ENCODE assay signal across 9 cellular contexts in the genomic region with DNA sequence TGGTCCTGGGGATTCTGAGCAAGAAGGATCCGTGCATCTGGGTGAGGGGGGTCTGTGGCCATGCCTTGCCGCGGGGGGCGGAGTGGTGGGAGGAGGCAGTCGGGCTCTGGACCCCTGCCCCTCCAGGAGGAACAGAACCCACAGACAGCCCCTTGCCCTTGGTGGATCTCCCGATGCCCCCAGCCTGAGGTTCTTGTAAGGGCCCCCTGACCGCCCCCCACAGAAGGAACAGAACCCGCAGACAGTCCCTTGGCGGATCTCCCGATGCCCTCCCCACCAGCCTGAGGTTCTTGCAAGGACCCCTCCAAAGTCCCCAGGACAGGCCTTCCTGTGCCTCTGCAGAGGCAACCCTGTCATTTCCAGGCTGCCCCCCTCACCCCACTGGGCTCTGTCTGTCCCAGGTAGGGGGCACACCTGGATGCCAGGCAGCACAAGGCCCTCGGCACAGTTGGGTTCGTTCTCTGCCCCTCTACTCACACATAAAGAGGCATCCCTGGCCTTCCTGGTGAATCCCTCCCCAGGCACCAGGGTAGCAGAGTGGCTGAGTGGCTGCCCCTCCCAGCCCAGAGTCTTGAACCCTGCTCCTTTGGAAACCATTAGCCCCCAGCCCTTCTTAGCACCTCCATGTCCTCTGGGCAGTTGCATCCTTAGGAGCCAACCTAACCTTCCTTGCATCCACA. TPM values are rescaled to one million over a fixed set of nuclear protein-coding genes. Genes with fewer than 3 reads are reported as not detected.
A peak's percentile ranks its signal among the peaks of the same experiment; 100 is the strongest.
DNase-seq lines count a peak whose midpoint lies in the region; ATAC-seq and TF ChIP-seq lines count a peak whose summit lies in the region.
"Had no signal": no experiment of that assay in that cellular context is flagged by ENCODE, and none has a peak within 500 bp of the region (broad histone marks: within the 10 kb centered on the region; RNA-seq: fewer than 3 reads in every experiment).

No MANE protein-coding gene starts in this region.

- no peak for ATAC-seq in HG03342 (IDR thresholded peaks at IDR 0.05; ENCODE audit: unreplicated experiment)
- ATAC-seq in GM18505 (IDR thresholded peaks at IDR 0.05; ENCODE audit: unreplicated experiment) = no peak

- H3K4me3 ChIP-seq in fibroblast of the aortic adventitia (ENCODE audit: low read depth, low read length) = peak overlapping the region; percentile 75

- H3K27me3 Mint-ChIP-seq in CD14-positive monocyte (ENCODE audit: low read depth in 3 of 3) (peaks cover 34 to 55% (median 44%) of the 10 kb centered on the region in 3 donors), osteocyte (ENCODE audit: unreplicated experiment) (no peaks in the 10 kb centered on the region)

- H3K27ac ChIP-seq in RWPE1 = peak overlapping the region; percentile 100

- H3K4me1 Mint-ChIP-seq in CD14-positive monocyte (peaks cover 7% of the 10 kb centered on the region), osteocyte (ENCODE audit: unreplicated experiment) (peaks cover 30% of the 10 kb centered on the region)

- H3K9me3 Mint-ChIP-seq in CD14-positive monocyte (peaks cover 0 to 10% (median 4%) of the 10 kb centered on the region in 7 donors), osteocyte (ENCODE audit: unreplicated experiment) (no peaks in the 10 kb centered on the region)
- H3K9me3 Mint-ChIP-seq: activated B cell treated with CpG ODN at 0.5 μM for 24 hours had no signal

- CTCF ChIA-PET in RWPE1 (lab: Yijun Ruan, JAX) = interaction anchor here (0.6 to 2.0 kb wide), 4 partner anchors 94 to 287 kb away, joined by 3 to 15 read pairs (median 4); no protein-coding TSS in a partner anchor

- TF ChIP-seq POLR2A in GM18505 (IDR thresholded peaks at IDR 0.05; ENCODE audit: borderline replicate concordance, extremely low read depth, insufficient read depth, insufficient read length) = no peak

- no peak overlapping the region for H3K27ac Mint-ChIP-seq in CD14-positive monocyte
- peak overlapping the region; percentile 53 for H3K27ac Mint-ChIP-seq in osteocyte (ENCODE audit: unreplicated experiment)
- H3K27ac Mint-ChIP-seq: activated B cell treated with CpG ODN at 0.5 μM for 24 hours had no signal

- H3K4me3 Mint-ChIP-seq in CD14-positive monocyte = peak overlapping the region in 1 of 2 donors; percentile 79
- H3K4me3 Mint-ChIP-seq in osteocyte (ENCODE audit: unreplicated experiment) = peak overlapping the region; percentile 74

- peaks cover 0 to 2% of the 10 kb centered on the region in 2 donors for H3K36me3 Mint-ChIP-seq in CD14-positive monocyte
- no peaks in the 10 kb centered on the region for H3K36me3 Mint-ChIP-seq in osteocyte (ENCODE audit: unreplicated experiment)

- POLR2A ChIA-PET in RWPE1 (lab: Yijun Ruan, JAX; ENCODE audit: low non-redundant PET) = interaction anchor here (0.9 kb wide), 1 partner anchor 186 kb away, joined by 3 read pairs; no protein-coding TSS in a partner anchor

- TF ChIP-seq CTCF in CD14-positive monocyte (IDR thresholded peaks at IDR 0.05) (no peak), RWPE1 (conservative IDR thresholded peaks at IDR 0.05; ENCODE audit: low read depth) (no peak), fibroblast of the aortic adventitia (IDR thresholded peaks at IDR 0.05; ENCODE audit: insufficient read depth, low read length) (no peak), osteocyte (IDR thresholded peaks at IDR 0.05) (no peak)

- DNase-seq in CD14-positive monocyte (ENCODE audit: low spot score) (peak; percentile 46), RWPE1 (ENCODE audit: low spot score) (no peak), fibroblast of the aortic adventitia (ENCODE audit: low read depth) (no peak), osteocyte (ENCODE audit: extremely low spot score, unreplicated experiment) (no peak), ecto neural progenitor cell (ENCODE audit: low spot score) (no peak), LoVo (ENCODE audit: low spot score) (no peak)

- intact Hi-C loops in CD14-positive monocyte (cut with micrococcal nuclease) = loop anchor here in 1 of 2 donors (10.0 kb wide), 1 partner anchor 203 kb away; no protein-coding TSS in a partner anchor

RNA-seq across cellular contexts. Expression of gene GPC1, which starts 1.9 kb away (rescaled TPM):
- polyA plus RNA-seq in CD14-positive monocyte = not detected
- total RNA-seq in fibroblast of the aortic adventitia (ENCODE audit: low replicate concordance) = 44.7 and 69.6 TPM in 2 replicates
- total RNA-seq in osteocyte = 148 and 149 TPM in 2 replicates
